In the genomic region with DNA sequence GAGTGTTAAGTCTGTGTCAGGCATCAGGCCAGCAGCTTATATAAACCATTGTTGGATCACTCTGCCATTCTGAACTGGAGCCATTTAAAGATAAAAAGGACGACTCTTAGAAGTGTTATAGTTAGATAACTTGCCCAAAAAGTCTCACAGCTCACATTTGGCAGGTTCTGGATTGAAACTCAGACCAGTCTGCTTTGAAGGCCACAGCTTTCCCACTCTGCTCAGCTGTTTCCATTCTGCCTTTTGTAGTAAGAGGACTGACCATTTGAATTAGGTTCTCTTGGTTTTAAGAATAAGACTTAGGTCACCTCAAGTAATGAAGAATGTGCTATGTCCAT, we compare ENCODE assay signal across 8 cellular contexts.
DNase-seq lines count a peak whose midpoint lies in the region; ATAC-seq and TF ChIP-seq lines count a peak whose summit lies in the region.
"Had no signal": no experiment of that assay in that cellular context is flagged by ENCODE, and none has a peak within 500 bp of the region (broad histone marks: within the 10 kb centered on the region; RNA-seq: fewer than 3 reads in every experiment).

No MANE protein-coding gene starts in this region.

- H3K9me2 ChIP-seq in OCI-LY1 (ENCODE audit: low read depth, low read length): no peaks in the 10 kb centered on the region

- H3K9ac ChIP-seq in OCI-LY1 (ENCODE audit: low read length): peak overlapping the region; percentile 30; the same call in 1 of the 2 replicates

- no peaks in the 10 kb centered on the region for H3K36me3 ChIP-seq in OCI-LY1 (ENCODE audit: insufficient read depth, low read length)
- H3K36me3 ChIP-seq in spleen: no peaks in the 10 kb centered on the region

- ATAC-seq in GM19397 (IDR thresholded peaks at IDR 0.05; ENCODE audit: unreplicated experiment) (peak; percentile 25), GM18868 (IDR thresholded peaks at IDR 0.05; ENCODE audit: unreplicated experiment) (no peak)

- H3K27me3 ChIP-seq in OCI-LY1 (ENCODE audit: insufficient read depth, low read length) (no peaks in the 10 kb centered on the region), spleen (replicated peaks in 1 of 7) (no peaks in the 10 kb centered on the region)

- H3K4me2 ChIP-seq in OCI-LY1 (ENCODE audit: low read length): peak overlapping the region; percentile 51

- no peaks in the 10 kb centered on the region for H3F3A ChIP-seq in OCI-LY1 (ENCODE audit: insufficient read depth, low read length)

- H2AFZ ChIP-seq in OCI-LY1 (ENCODE audit: low read length): peak overlapping the region; percentile 54

- peak overlapping the region; percentile 77 for H3K27ac ChIP-seq in OCI-LY1 (ENCODE audit: low read depth, low read length, poor library complexity, severe bottlenecking)
- peak overlapping the region; percentile 100 for H3K27ac ChIP-seq in epithelial cell of prostate
- peak overlapping the region; percentile 32 to 87 (median 79) for H3K27ac ChIP-seq in spleen

- no peak overlapping the region for H3K4me3 ChIP-seq in OCI-LY1 (ENCODE audit: low read depth, low read length, poor library complexity, severe bottlenecking)
- no peak overlapping the region for H3K4me3 ChIP-seq in spleen

- H3K4me1 ChIP-seq in OCI-LY1 (ENCODE audit: insufficient read depth, low read length, severe bottlenecking) (peaks cover 55% of the 10 kb centered on the region), spleen (peaks cover 17 to 46% (median 40%) of the 10 kb centered on the region in 6 donors)

- H3K9me3 ChIP-seq in OCI-LY1 (ENCODE audit: low read length) (no peaks in the 10 kb centered on the region), spleen (no peaks in the 10 kb centered on the region)

- TF ChIP-seq POLR2A in spleen (IDR thresholded peaks at IDR 0.05): no peak

- WGBS in spleen, 5 donors: 2 to 11% (median 4%) methylated on average over 1 of the region's 1 CpG

- DNase-seq in epithelial cell of prostate (ENCODE audit: low read depth, low spot score) (no peak), spleen (no peak), middle frontal gyrus (ENCODE audit: extremely low spot score, low spot score) (no peak), NCI-H1930 (lab: John Stamatoyannopoulos, UW) (no peak)
- DNase-seq: midbrain had no signal

- intact Hi-C loops in spleen (cut with DNase I; ENCODE audit: low total_unique reads): no loop called here

- TF ChIP-seq CTCF in OCI-LY1 (IDR thresholded peaks at IDR 0.05; ENCODE audit: low read length) (no peak), spleen (IDR thresholded peaks at IDR 0.05 in 8 of 11, conservative IDR thresholded peaks at IDR 0.05 in 3 of 11) (no peak)

- H4K20me1 ChIP-seq in OCI-LY1 (ENCODE audit: insufficient read depth, low read length): no peaks in the 10 kb centered on the region

- no peaks in the 10 kb centered on the region for H3K79me2 ChIP-seq in OCI-LY1 (ENCODE audit: insufficient read depth, low read length)
